ENCODE assay signal across 15 cellular contexts in the genomic region with DNA sequence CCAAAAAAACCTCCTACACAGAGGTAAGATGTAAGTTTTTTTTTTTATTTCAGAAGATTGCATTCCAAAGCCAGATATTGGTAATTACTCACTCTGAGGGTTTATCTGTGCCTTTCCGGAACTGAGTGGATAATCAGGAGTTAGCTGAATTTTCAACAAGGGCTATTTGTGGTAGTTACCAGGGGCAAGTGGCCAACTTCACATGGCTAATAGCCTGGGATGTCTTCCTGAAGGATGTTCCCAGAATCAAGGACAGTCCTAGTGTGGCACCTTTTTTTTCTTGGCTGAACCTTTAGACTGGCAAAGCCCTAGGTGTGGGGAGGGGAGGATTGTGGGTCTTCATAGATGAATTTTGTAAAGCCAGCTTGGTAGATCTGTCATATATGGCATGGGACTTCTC. TPM values are rescaled to one million over a fixed set of nuclear protein-coding genes. Genes with fewer than 3 reads are reported as not detected.
DNase-seq lines count a peak whose midpoint lies in the region; ATAC-seq, FAIRE-seq and TF ChIP-seq lines count a peak whose summit lies in the region.
"Had no signal": no experiment of that assay in that cellular context is flagged by ENCODE, and none has a peak within 500 bp of the region (broad histone marks: within the 10 kb centered on the region; RNA-seq: fewer than 3 reads in every experiment).

No MANE protein-coding gene starts in this region.

- POLR2A ChIA-PET in MCF 10A (lab: Yijun Ruan, JAX) (interaction anchor here (0.8 kb wide), 1 partner anchor 17 kb away, joined by 3 read pairs; no protein-coding TSS in a partner anchor), GM12878 (lab: Charles Lee) (interaction anchor here (0.6 to 2.2 kb wide), 2 partner anchors 12 to 55 kb away, joined by 3 to 6 read pairs; no protein-coding TSS in a partner anchor)

- no peak overlapping the region for H3K4me3 Mint-ChIP-seq in MCF 10A (ENCODE audit: unreplicated experiment)
- peak overlapping the region in 2 of 4 donors; percentile 22 to 62 for H3K4me3 Mint-ChIP-seq in IgD-negative memory B cell

- H3K27me3 ChIP-seq in breast epithelium (no peaks in the 10 kb centered on the region), GM12878 (replicated peaks in 1 of 2; ENCODE audit: control insufficient read depth in 2 of 2, insufficient read depth in 2 of 2, low read length in 1 of 2) (no peaks in the 10 kb centered on the region), psoas muscle (ENCODE audit: insufficient read depth in 3 of 3, low read length in 2 of 3) (no peaks in the 10 kb centered on the region), suprapubic skin (no peaks in the 10 kb centered on the region)

- no peak overlapping the region for H3K9ac ChIP-seq in GM12878 (ENCODE audit: control insufficient read depth, insufficient read depth, low read length)

- H3K27ac ChIP-seq in breast epithelium (peak overlapping the region in 1 of 2 donors; percentile 30), GM12878 (ENCODE audit: control insufficient read depth, insufficient read depth) (no peak overlapping the region), psoas muscle (no peak overlapping the region), suprapubic skin (no peak overlapping the region)

- H3K36me3 Mint-ChIP-seq in MCF 10A (ENCODE audit: insufficient read depth, unreplicated experiment) (peaks cover 9% of the 10 kb centered on the region), IgD-negative memory B cell (no peaks in the 10 kb centered on the region)

- no TSS peak for BruUV-seq in MCF 10A (replicated peaks; lab: Mats Ljungman, UMichigan)
- BruUV-seq in GM12878 (replicated peaks; lab: Mats Ljungman, UMichigan), result no TSS peak

- RAD21 ChIA-PET in GM12878 (lab: Charles Lee; ENCODE audit: unreplicated experiment), result no interaction called here

- SMC1A ChIA-PET in GM12878 (lab: Charles Lee; ENCODE audit: uncharacterized antibody, unreplicated experiment), result interaction anchor here (0.7 kb wide), 1 partner anchor 8 kb away, joined by 3 read pairs; no protein-coding TSS in a partner anchor

- TF ChIP-seq CTCF in MCF 10A (IDR thresholded peaks at IDR 0.05; ENCODE audit: unreplicated experiment) (no peak), breast epithelium (IDR thresholded peaks at IDR 0.05) (no peak), GM12878 (IDR thresholded peaks at IDR 0.05 in 2 of 3, conservative IDR thresholded peaks at IDR 0.05 in 1 of 3; ENCODE audit: control insufficient read depth in 2 of 3, extremely low read depth in 1 of 3, insufficient read depth in 1 of 3, low read depth in 3 of 3, low read length in 3 of 3) (no peak), psoas muscle (IDR thresholded peaks at IDR 0.05) (no peak), suprapubic skin (IDR thresholded peaks at IDR 0.05) (no peak)

- no peak overlapping the region for H3K4me3 ChIP-seq in breast epithelium
- H3K4me3 ChIP-seq in GM12878, result peak overlapping the region; percentile 17; the same call in 1 of the 2 replicates
- no peak overlapping the region for H3K4me3 ChIP-seq in psoas muscle
- no peak overlapping the region for H3K4me3 ChIP-seq in suprapubic skin

- TF ChIP-seq RAD21 in GM12878 (IDR thresholded peaks at IDR 0.05; ENCODE audit: insufficient read depth, low read depth, low read length), result no peak

- H2AFZ ChIP-seq in GM12878 (ENCODE audit: control insufficient read depth, low read depth, low read length), result no peak overlapping the region

- no peak overlapping the region; the same call in 1 of the 2 replicates for H3K4me2 ChIP-seq in GM12878 (ENCODE audit: control insufficient read depth, insufficient read depth)

- CTCF ChIA-PET in MCF 10A (lab: Yijun Ruan, JAX), result interaction anchor here (0.6 to 1.6 kb wide), 6 partner anchors 18 to 798 kb away, joined by 3 to 4 read pairs (median 3); no protein-coding TSS in a partner anchor
- CTCF ChIA-PET in GM12878 (lab: Yijun Ruan, JAX), result interaction anchor here (0.7 kb wide), 1 partner anchor 9 kb away, joined by 3 read pairs; no protein-coding TSS in a partner anchor

- no peaks in the 10 kb centered on the region for H3K9me3 Mint-ChIP-seq in MCF 10A (ENCODE audit: unreplicated experiment)
- H3K9me3 Mint-ChIP-seq in IgD-negative memory B cell, result no peaks in the 10 kb centered on the region
- H3K9me3 Mint-ChIP-seq: brain had no signal

- DNase-seq in MCF 10A (ENCODE audit: unreplicated experiment), result no peak
- DNase-seq in breast epithelium (ENCODE audit: low spot score in 2 of 2), result no peak
- no peak for DNase-seq in GM12878 (ENCODE audit: low read depth, low spot score)
- no peak for DNase-seq in psoas muscle
- DNase-seq in suprapubic skin (ENCODE audit: low spot score in 2 of 2), result no peak
- no peak for DNase-seq in OCI-M1 (lab: John Stamatoyannopoulos, UW)
- DNase-seq: activated CD4-positive, alpha-beta T cell treated with anti-CD3 and anti-CD28 coated beads for 48 hours; activated effector memory CD4-positive, alpha-beta T cell treated with anti-CD3 and anti-CD28 coated beads, Interleukin-2, amount 50 U/mL, for 16 hours; dermis blood vessel endothelial cell; NCI-H1417; NCI-H82; stimulated activated CD4-positive, alpha-beta T cell treated with anti-CD3 and anti-CD28 coated beads, Interleukin-1b, Interleukin-23, amount 100 ng/mL, for 48 hours; T1000 had no signal

- WGBS in GM12878 (ENCODE audit: insufficient coverage, insufficient replicate concordance, low lambda C conversion rate, missing lambda C conversion rate), result 100% methylated on average over 1 of the region's 1 CpG
- 35 to 52% (median 41%) methylated on average over 1 of the region's 1 CpG for WGBS in psoas muscle, 3 donors
- WGBS in suprapubic skin, result 70% methylated on average over 1 of the region's 1 CpG

- H3K9me3 ChIP-seq in breast epithelium (no peaks in the 10 kb centered on the region), GM12878 (replicated peaks; ENCODE audit: control insufficient read depth, insufficient read depth, low read length) (no peaks in the 10 kb centered on the region), psoas muscle (no peaks in the 10 kb centered on the region), suprapubic skin (no peaks in the 10 kb centered on the region)

- H4K20me1 ChIP-seq in GM12878 (ENCODE audit: control insufficient read depth, insufficient read depth), result peaks cover 12% of the 10 kb centered on the region

- intact Hi-C loops in MCF 10A (cut with micrococcal nuclease) (no loop called here), breast epithelium (cut with DNase I; ENCODE audit: low total_unique reads) (no loop called here), GM12878 (cut with micrococcal nuclease; ENCODE audit: unreplicated experiment) (no loop called here), psoas muscle (cut with DNase I) (no loop called here)

- peaks cover 3 to 17% of the 10 kb centered on the region in 2 donors for H3K4me1 ChIP-seq in breast epithelium
- H3K4me1 ChIP-seq in GM12878 (ENCODE audit: control insufficient read depth, insufficient read depth, low read length), result peaks cover 48% of the 10 kb centered on the region
- H3K4me1 ChIP-seq in psoas muscle, result peaks cover 67% of the 10 kb centered on the region
- H3K4me1 ChIP-seq in suprapubic skin, result peaks cover 76% of the 10 kb centered on the region

- peaks cover 67% of the 10 kb centered on the region for H3K4me1 Mint-ChIP-seq in MCF 10A (ENCODE audit: insufficient read depth, unreplicated experiment)
- peaks cover 64 to 70% (median 69%) of the 10 kb centered on the region in 3 donors for H3K4me1 Mint-ChIP-seq in IgD-negative memory B cell

- H3K27ac Mint-ChIP-seq in MCF 10A (ENCODE audit: low read depth, unreplicated experiment) (peak overlapping the region; percentile 36), IgD-negative memory B cell (peak overlapping the region; percentile 71 to 99 (median 98))

- peaks cover 97% of the 10 kb centered on the region for H3K79me2 ChIP-seq in GM12878 (ENCODE audit: control insufficient read depth, insufficient read depth, low read length)

- no peaks in the 10 kb centered on the region for H3K27me3 Mint-ChIP-seq in MCF 10A (ENCODE audit: insufficient read depth, unreplicated experiment)
- no peaks in the 10 kb centered on the region for H3K27me3 Mint-ChIP-seq in IgD-negative memory B cell

- FAIRE-seq in GM12878 (lab: Jason Lieb, UNC), result no peak

- in situ Hi-C loops in GM12878 (cut with MboI), result no loop called here

- TF ChIP-seq POLR2A in breast epithelium (IDR thresholded peaks at IDR 0.05) (no peak), GM12878 (IDR thresholded peaks at IDR 0.05; ENCODE audit: low read depth, low read length) (no peak), suprapubic skin (IDR thresholded peaks at IDR 0.05) (no peak)

- TF ChIP-seq EP300 in GM12878 (IDR thresholded peaks at IDR 0.05; ENCODE audit: borderline replicate concordance in 1 of 2, control insufficient read depth in 1 of 2, low read depth in 2 of 2, low read length in 2 of 2) (no peak), suprapubic skin (IDR thresholded peaks at IDR 0.05) (no peak)

- ATAC-seq in GM12878 (no peak), psoas muscle (peak in 3 of 4 donors; percentile 28 to 39 (median 35))

- no peaks in the 10 kb centered on the region for H3K36me3 ChIP-seq in breast epithelium
- peaks cover 2 to 5% of the 10 kb centered on the region in 2 experiments; a peak in 3 of 4 replicates for H3K36me3 ChIP-seq in GM12878 (ENCODE audit: control insufficient read depth in 2 of 2, insufficient read depth in 2 of 2, low read length in 1 of 2)
- no peaks in the 10 kb centered on the region for H3K36me3 ChIP-seq in psoas muscle (ENCODE audit: insufficient read depth in 1 of 2, low read depth in 1 of 2)
- H3K36me3 ChIP-seq in suprapubic skin, result no peaks in the 10 kb centered on the region

RNA-seq across cellular contexts. Expression of a gene that starts 7.1 kb away (rescaled TPM):
- total RNA-seq in MCF 10A (2022) (321 and 340 TPM in 2 replicates), breast epithelium (100 to 1,000 TPM in 1 of 3 donors, 10 to 100 TPM in 2; 64.0 to 123 (median 73.7) TPM), GM12878 (2014; rRNA removed) (54.0 and 63.2 TPM in 2 replicates), GM12878 (2014; rRNA removed; fragmentation: Illumina TruSeq; extraction: Trizol) (59.8 and 63.1 TPM in 2 replicates), GM12878 (2021) (219 and 227 TPM in 2 replicates), psoas muscle (100 to 1,000 TPM; 105 to 173 (median 162) TPM), suprapubic skin (100 to 1,000 TPM in 3 of 4 donors, 10 to 100 TPM in 1; 98.5 to 127 (median 110) TPM)
- polyA plus RNA-seq in IgD-negative memory B cell (24.9 TPM), GM12878 (2011; rRNA removed) (30.0 and 58.4 TPM in 2 replicates), GM12878 (2014; fragmentation: Illumina TruSeq; extraction: Trizol) (132 and 140 TPM in 2 replicates), GM12878 (2014; fragmentation: Nextera tagmentation; extraction: Ambion mirVana) (10 to 100 TPM; 22.6 to 39.3 TPM), GM12878 (2014; rRNA removed) (83.7 and 90.5 TPM in 2 replicates), GM12878 (2016; fragmentation: Nextera tagmentation; extraction: Ambion mirVana) (10 to 100 TPM; 30.0 to 34.3 TPM), psoas muscle (100 to 1,000 TPM in 1 of 3 donors, 10 to 100 TPM in 2; 34.1 to 108 (median 48.4) TPM)
- 116 and 118 TPM in 2 replicates for total RNA-seq in GM12878 (2013; cell fraction: nucleolus; rRNA removed)
- 45.4 TPM for polyA plus RNA-seq in GM12878 (2011; ENCODE audit: low read depth)
- polyA plus RNA-seq in GM12878 (2011; cell fraction: cytosol; rRNA removed), result 42.4 and 55.8 TPM in 2 replicates
- polyA plus RNA-seq in GM12878 (2011; cell fraction: nucleus; rRNA removed), result 99.6 and 121 TPM in 2 replicates
- 57.6 and 61.3 TPM in 2 replicates for polyA plus RNA-seq in GM12878 (2012)
- 67.0 and 86.7 TPM in 2 replicates for polyA minus RNA-seq in GM12878 (2011; rRNA and poly(A)+ RNA removed)
- polyA minus RNA-seq in GM12878 (2011; cell fraction: cytosol; rRNA and poly(A)+ RNA removed), result 44.5 and 48.9 TPM in 2 replicates
- polyA minus RNA-seq in GM12878 (2011; cell fraction: nucleus; rRNA and poly(A)+ RNA removed), result 58.8 and 110 TPM in 2 replicates
